ENCODE assay signal across 8 cellular contexts in genomic region chr1:35505911-35506798, GRCh38. TPM values are rescaled to one million over a fixed set of nuclear protein-coding genes. Genes with fewer than 3 reads are reported as not detected.
DNase-seq lines count a peak whose midpoint lies in the region; ATAC-seq and TF ChIP-seq lines count a peak whose summit lies in the region.

No MANE protein-coding gene starts in this region.

- TF ChIP-seq CTCF in prostate gland (IDR thresholded peaks at IDR 0.05), result no peak

- no peaks in the 10 kb centered on the region for H3K36me3 ChIP-seq in prostate gland

- ATAC-seq in activated CD4-positive, CD25-positive, alpha-beta regulatory T cell treated with anti-CD3 and anti-CD28 coated beads, Interleukin-2, amount 50 U/mL, for 24 hours, result peak; percentile 78 to 79
- ATAC-seq in HG03354 (IDR thresholded peaks at IDR 0.05; ENCODE audit: poor library complexity, severe bottlenecking, unreplicated experiment), result peak; percentile 66

- no peak overlapping the region for H3K27ac ChIP-seq in prostate gland

- intact Hi-C loops in prostate gland (cut with DNase I), result no loop called here

- TF ChIP-seq POLR2A in prostate gland (IDR thresholded peaks at IDR 0.05), result no peak

- DNase-seq in activated CD4-positive, CD25-positive, alpha-beta regulatory T cell treated with anti-CD3 and anti-CD28 coated beads, Interleukin-2, amount 50 U/mL, for 72 hours, result no peak
- DNase-seq in T1000 (lab: John Stamatoyannopoulos, UW) (peak; percentile 79), cerebellum (ENCODE audit: low spot score) (peak; percentile 47), prostate gland (ENCODE audit: low spot score) (peak; percentile 72), NCI-H748 (lab: John Stamatoyannopoulos, UW; ENCODE audit: unreplicated experiment) (no peak), NOMO-1 treated with DMSO at 0.1 percent for 48 hours (lab: John Stamatoyannopoulos, UW; ENCODE audit: unreplicated experiment) (no peak)

- H3K9me3 ChIP-seq in prostate gland, result no peaks in the 10 kb centered on the region

- WGBS in prostate gland, result 40% methylated on average over 4 of the region's 4 CpGs

- peaks cover 7% of the 10 kb centered on the region for H3K4me1 ChIP-seq in prostate gland (replicated peaks)

- H3K27me3 ChIP-seq in prostate gland (replicated peaks; ENCODE audit: insufficient read depth), result no peaks in the 10 kb centered on the region

- H3K4me3 ChIP-seq in prostate gland, result no peak overlapping the region

RNA-seq across cellular contexts. Expression of gene KIAA0319L, which starts 51.0 kb away (rescaled TPM):
- total RNA-seq in cerebellum (59.1 TPM), prostate gland (100 to 1,000 TPM; 109 to 124 TPM)

RNA-seq across cellular contexts. Expression of gene NCDN, which starts 51.4 kb away (rescaled TPM):
- total RNA-seq in cerebellum (40.7 TPM), prostate gland (10 to 100 TPM; 37.6 to 49.4 TPM)

Comparison
In these comparisons a context has a peak if more than half of its experiments do, and no peak if none do; other contexts are left out.
1. DNase-seq: peak in T1000 (single experiment), cerebellum (single experiment) and prostate gland (single experiment); none in activated CD4-positive, CD25-positive, alpha-beta regulatory T cell treated with anti-CD3 and anti-CD28 coated beads, Interleukin-2, amount 50 U/mL, for 72 hours (single experiment), NCI-H748 (single experiment) and NOMO-1 treated with DMSO at 0.1 percent for 48 hours (single experiment).